Comparison of ENCODE assay signal across 1 cellular context in genomic region chr3:41688595-41689380, GRCh38.
TF ChIP-seq lines count a peak whose summit lies in the region.

No MANE protein-coding gene starts in this region.

TF ChIP-seq in HepG2, 621 proteins besides CTCF, POLR2A, EP300 and RAD21:
- peak; percentile 78; the same call in 1 of the 2 replicates for TF ChIP-seq HOMEZ (CRISPR knock-in tag; IDR thresholded peaks at IDR 0.05; ENCODE audit: low read depth)
- no peak for TF ChIP-seq RBM39 (IDR thresholded peaks at IDR 0.05; ENCODE audit: low read depth, low read length, poor library complexity, severe bottlenecking)
- peak; percentile 25; the same call in 1 of the 2 replicates for TF ChIP-seq CEBPG (CRISPR knock-in tag; IDR thresholded peaks at IDR 0.05)
- TF ChIP-seq FOSL2 (CRISPR knock-in tag; IDR thresholded peaks at IDR 0.05), result peak; percentile 17; the same call in 1 of the 2 replicates
- peak; percentile 35; the same call in 1 of the 2 replicates for TF ChIP-seq CEBPB (IDR thresholded peaks at IDR 0.05; ENCODE audit: borderline replicate concordance, low read depth, low read length)
- no peak for TF ChIP-seq POGZ (CRISPR knock-in tag; IDR thresholded peaks at IDR 0.05)
- peak; percentile 43; the same call in 1 of the 2 replicates for TF ChIP-seq BCL6 (CRISPR knock-in tag; IDR thresholded peaks at IDR 0.05)
- TF ChIP-seq ZNF337 (CRISPR knock-in tag; IDR thresholded peaks at IDR 0.05; ENCODE audit: borderline replicate concordance, low read depth), result no peak
- TF ChIP-seq, protein P1, sequence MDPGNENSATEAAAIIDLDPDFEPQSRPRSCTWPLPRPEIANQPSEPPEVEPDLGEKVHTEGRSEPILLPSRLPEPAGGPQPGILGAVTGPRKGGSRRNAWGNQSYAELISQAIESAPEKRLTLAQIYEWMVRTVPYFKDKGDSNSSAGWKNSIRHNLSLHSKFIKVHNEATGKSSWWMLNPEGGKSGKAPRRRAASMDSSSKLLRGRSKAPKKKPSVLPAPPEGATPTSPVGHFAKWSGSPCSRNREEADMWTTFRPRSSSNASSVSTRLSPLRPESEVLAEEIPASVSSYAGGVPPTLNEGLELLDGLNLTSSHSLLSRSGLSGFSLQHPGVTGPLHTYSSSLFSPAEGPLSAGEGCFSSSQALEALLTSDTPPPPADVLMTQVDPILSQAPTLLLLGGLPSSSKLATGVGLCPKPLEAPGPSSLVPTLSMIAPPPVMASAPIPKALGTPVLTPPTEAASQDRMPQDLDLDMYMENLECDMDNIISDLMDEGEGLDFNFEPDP (CRISPR knock-in tag; conservative IDR thresholded peaks at IDR 0.05), result no peak
- TF ChIP-seq, protein P2, sequence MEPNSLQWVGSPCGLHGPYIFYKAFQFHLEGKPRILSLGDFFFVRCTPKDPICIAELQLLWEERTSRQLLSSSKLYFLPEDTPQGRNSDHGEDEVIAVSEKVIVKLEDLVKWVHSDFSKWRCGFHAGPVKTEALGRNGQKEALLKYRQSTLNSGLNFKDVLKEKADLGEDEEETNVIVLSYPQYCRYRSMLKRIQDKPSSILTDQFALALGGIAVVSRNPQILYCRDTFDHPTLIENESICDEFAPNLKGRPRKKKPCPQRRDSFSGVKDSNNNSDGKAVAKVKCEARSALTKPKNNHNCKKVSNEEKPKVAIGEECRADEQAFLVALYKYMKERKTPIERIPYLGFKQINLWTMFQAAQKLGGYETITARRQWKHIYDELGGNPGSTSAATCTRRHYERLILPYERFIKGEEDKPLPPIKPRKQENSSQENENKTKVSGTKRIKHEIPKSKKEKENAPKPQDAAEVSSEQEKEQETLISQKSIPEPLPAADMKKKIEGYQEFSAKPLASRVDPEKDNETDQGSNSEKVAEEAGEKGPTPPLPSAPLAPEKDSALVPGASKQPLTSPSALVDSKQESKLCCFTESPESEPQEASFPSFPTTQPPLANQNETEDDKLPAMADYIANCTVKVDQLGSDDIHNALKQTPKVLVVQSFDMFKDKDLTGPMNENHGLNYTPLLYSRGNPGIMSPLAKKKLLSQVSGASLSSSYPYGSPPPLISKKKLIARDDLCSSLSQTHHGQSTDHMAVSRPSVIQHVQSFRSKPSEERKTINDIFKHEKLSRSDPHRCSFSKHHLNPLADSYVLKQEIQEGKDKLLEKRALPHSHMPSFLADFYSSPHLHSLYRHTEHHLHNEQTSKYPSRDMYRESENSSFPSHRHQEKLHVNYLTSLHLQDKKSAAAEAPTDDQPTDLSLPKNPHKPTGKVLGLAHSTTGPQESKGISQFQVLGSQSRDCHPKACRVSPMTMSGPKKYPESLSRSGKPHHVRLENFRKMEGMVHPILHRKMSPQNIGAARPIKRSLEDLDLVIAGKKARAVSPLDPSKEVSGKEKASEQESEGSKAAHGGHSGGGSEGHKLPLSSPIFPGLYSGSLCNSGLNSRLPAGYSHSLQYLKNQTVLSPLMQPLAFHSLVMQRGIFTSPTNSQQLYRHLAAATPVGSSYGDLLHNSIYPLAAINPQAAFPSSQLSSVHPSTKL (CRISPR knock-in tag; IDR thresholded peaks at IDR 0.05), result peak; percentile 23; the same call in 1 of the 2 replicates
